Comparison of ENCODE assay signal across 28 cellular contexts in genomic region chr7:152891837-152892236, GRCh38.
"Had no signal": no experiment of that assay in that cellular context is flagged by ENCODE, and none has a peak within 500 bp of the region (broad histone marks: within the 10 kb centered on the region; RNA-seq: fewer than 3 reads in every experiment).

No MANE protein-coding gene starts in this region.

- H3K27ac ChIP-seq: adrenal gland, body of pancreas, brain microvascular endothelial cell, breast epithelium, VCaP had no signal

- H3K4me1 ChIP-seq: adrenal gland, breast epithelium had no signal

- H3K4me3 ChIP-seq: adrenal gland, body of pancreas, breast epithelium had no signal

- DNase-seq: activated B cell treated with CpG ODN at 0.5 μM for 24 hours; activated CD4-positive, alpha-beta memory T cell treated with anti-CD3 and anti-CD28 coated beads for 36 hours; activated CD4-positive, alpha-beta T cell treated with anti-CD3 and anti-CD28 coated beads for 4 hours; activated CD4-positive, alpha-beta T cell treated with anti-CD3 and anti-CD28 coated beads, Interleukin-2, amount 10 ng/mL, durations not matched to agents 24 days and 14 days; activated CD4-positive, alpha-beta T cell treated with anti-CD3 and anti-CD28 coated beads, Interleukin-2, amount 50 U/mL, for 1 hour; activated CD4-positive, alpha-beta T cell treated with anti-CD3 and anti-CD28 coated beads, Interleukin-2, amount 50 U/mL, for 4 hours; activated CD4-positive, CD25-positive, alpha-beta regulatory T cell treated with anti-CD3 and anti-CD28 coated beads, Interleukin-2, amount 50 U/mL, for 72 hours; activated CD8-positive, alpha-beta T cell treated with anti-CD3 and anti-CD28 coated beads for 36 hours; activated gamma-delta T cell treated with Interleukin-2 at 50 U/mL for 16 hours; activated naive CD4-positive, alpha-beta T cell; activated naive CD4-positive, alpha-beta T cell treated with anti-CD3 and anti-CD28 coated beads for 36 hours; activated naive CD4-positive, alpha-beta T cell treated with anti-CD3 and anti-CD28 coated beads, Interleukin-2, amount 50 U/mL, for 16 hours; activated naive CD8-positive, alpha-beta T cell treated with anti-CD3 and anti-CD28 coated beads for 36 hours; activated T-cell treated with anti-CD3 and anti-CD28 coated beads for 4 hours; activated T-cell treated with anti-CD3 and anti-CD28 coated beads, Interleukin-2, amount 50 U/mL, for 1 hour; activated T-cell treated with anti-CD3 and anti-CD28 coated beads, Interleukin-2, amount 50 U/mL, for 4 hours; activated T-cell treated with anti-CD3 and anti-CD28 coated beads, Interleukin-2, amount 50 U/mL, for 72 hours; amniotic stem cell; aorta; body of pancreas; brain microvascular endothelial cell; central memory CD4-positive, alpha-beta T cell; T-helper 1 cell; T-helper 2 cell; T-helper 9 cell had no signal

- H3K9me3 ChIP-seq: adrenal gland, body of pancreas had no signal

- H3K36me3 ChIP-seq: adrenal gland, brain microvascular endothelial cell, breast epithelium had no signal

- H3K27me3 ChIP-seq: body of pancreas, brain microvascular endothelial cell had no signal
